8 cellular contexts compared by ENCODE assay signal in the genomic region with DNA sequence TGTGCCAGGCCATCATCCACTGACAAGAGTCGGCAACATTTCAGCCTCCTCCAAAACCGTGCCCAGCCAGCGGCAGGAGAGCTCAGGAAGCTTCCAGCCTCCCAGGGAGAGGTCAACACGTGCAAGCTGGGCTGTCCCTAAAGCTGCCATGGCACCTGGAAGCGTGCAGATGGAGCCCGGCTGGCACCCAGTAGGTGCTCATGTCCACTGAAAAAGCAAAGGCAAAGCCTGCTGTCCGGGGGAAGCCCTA. TPM values are rescaled to one million over a fixed set of nuclear protein-coding genes. Genes with fewer than 3 reads are reported as not detected.
DNase-seq lines count a peak whose midpoint lies in the region; ATAC-seq and TF ChIP-seq lines count a peak whose summit lies in the region.
"Had no signal": no experiment of that assay in that cellular context is flagged by ENCODE, and none has a peak within 500 bp of the region (broad histone marks: within the 10 kb centered on the region; RNA-seq: fewer than 3 reads in every experiment).

No MANE protein-coding gene starts in this region.

- no peaks in the 10 kb centered on the region for H3K27me3 ChIP-seq in right cardiac atrium (ENCODE audit: control insufficient read depth, insufficient read depth)

- peak overlapping the region; percentile 94 for H3K4me3 ChIP-seq in right cardiac atrium (ENCODE audit: low read length)

- DNase-seq in HCEC 1CT, result peak; percentile 23
- DNase-seq in activated CD8-positive, alpha-beta T cell treated with anti-CD3 and anti-CD28 coated beads for 36 hours, result no peak
- peak in 1 of 3 donors; percentile 71 for DNase-seq in right cardiac atrium
- no peak for DNase-seq in stimulated activated effector memory CD8-positive, alpha-beta T cell treated with anti-CD3 and anti-CD28 coated beads, Interleukin-12 subunit alpha, Interleukin-12 subunit beta, amount 100 ng/mL, for 72 hours (ENCODE audit: low spot score in 2 of 2)
- no peak for DNase-seq in stimulated activated CD4-positive, alpha-beta T cell treated with anti-CD3 and anti-CD28 coated beads, Interleukin-2, amount 100 ng/mL, for 24 hours
- DNase-seq: activated T-cell treated with anti-CD3 and anti-CD28 coated beads, Interleukin-2, amount 50 U/mL, for 24 hours had no signal

- no peaks in the 10 kb centered on the region for H3K9me3 Mint-ChIP-seq in activated CD8-positive, alpha-beta T cell treated with anti-CD3 and anti-CD28 coated beads for 36 hours
- no peaks in the 10 kb centered on the region for H3K9me3 Mint-ChIP-seq in stimulated activated effector memory CD8-positive, alpha-beta T cell treated with anti-CD3 and anti-CD28 coated beads, Interleukin-12 subunit alpha, Interleukin-12 subunit beta, amount 100 ng/mL, for 72 hours
- H3K9me3 Mint-ChIP-seq: activated T-cell treated with anti-CD3 and anti-CD28 coated beads, Interleukin-2, amount 50 U/mL, for 24 hours had no signal

- POLR2A ChIA-PET in activated CD8-positive, alpha-beta T cell treated with anti-CD3 and anti-CD28 coated beads for 36 hours (lab: Charles Lee), result no interaction called here

- H3K27me3 Mint-ChIP-seq in activated CD8-positive, alpha-beta T cell treated with anti-CD3 and anti-CD28 coated beads for 36 hours, result peaks cover 16% of the 10 kb centered on the region

- no peaks in the 10 kb centered on the region for H3K9me3 ChIP-seq in right cardiac atrium (ENCODE audit: control insufficient read depth, low read length)

- peaks cover 15% of the 10 kb centered on the region for H3K4me1 ChIP-seq in right cardiac atrium (ENCODE audit: control insufficient read depth, insufficient read depth, low read length)

- H3K27ac ChIP-seq in right cardiac atrium (ENCODE audit: low read length), result peak overlapping the region; percentile 76

- H3K36me3 Mint-ChIP-seq in activated CD8-positive, alpha-beta T cell treated with anti-CD3 and anti-CD28 coated beads for 36 hours (ENCODE audit: low read depth), result no peaks in the 10 kb centered on the region
- H3K36me3 Mint-ChIP-seq in stimulated activated effector memory CD8-positive, alpha-beta T cell treated with anti-CD3 and anti-CD28 coated beads, Interleukin-12 subunit alpha, Interleukin-12 subunit beta, amount 100 ng/mL, for 72 hours, result no peaks in the 10 kb centered on the region

- 14% methylated on average over 7 of the region's 7 CpGs for WGBS in right cardiac atrium

- ATAC-seq in activated CD8-positive, alpha-beta T cell treated with anti-CD3 and anti-CD28 coated beads for 36 hours, result no peak
- ATAC-seq in right cardiac atrium (no peak), HG03442 (IDR thresholded peaks at IDR 0.05; ENCODE audit: unreplicated experiment) (no peak), HG02884 (IDR thresholded peaks at IDR 0.05; ENCODE audit: unreplicated experiment) (no peak)
- no peak for ATAC-seq in stimulated activated effector memory CD8-positive, alpha-beta T cell treated with anti-CD3 and anti-CD28 coated beads, Interleukin-12 subunit alpha, Interleukin-12 subunit beta, amount 100 ng/mL, for 72 hours

- H3K27ac Mint-ChIP-seq in activated CD8-positive, alpha-beta T cell treated with anti-CD3 and anti-CD28 coated beads for 36 hours, result no peak overlapping the region
- H3K27ac Mint-ChIP-seq in stimulated activated effector memory CD8-positive, alpha-beta T cell treated with anti-CD3 and anti-CD28 coated beads, Interleukin-12 subunit alpha, Interleukin-12 subunit beta, amount 100 ng/mL, for 72 hours, result no peak overlapping the region
- H3K27ac Mint-ChIP-seq: activated T-cell treated with anti-CD3 and anti-CD28 coated beads, Interleukin-2, amount 50 U/mL, for 24 hours had no signal

- H3K4me3 Mint-ChIP-seq in activated CD8-positive, alpha-beta T cell treated with anti-CD3 and anti-CD28 coated beads for 36 hours, result peak overlapping the region; percentile 40
- peak overlapping the region; percentile 48 for H3K4me3 Mint-ChIP-seq in stimulated activated effector memory CD8-positive, alpha-beta T cell treated with anti-CD3 and anti-CD28 coated beads, Interleukin-12 subunit alpha, Interleukin-12 subunit beta, amount 100 ng/mL, for 72 hours

- TF ChIP-seq CTCF in activated CD8-positive, alpha-beta T cell treated with anti-CD3 and anti-CD28 coated beads for 36 hours (IDR thresholded peaks at IDR 0.05), result no peak

- CTCF ChIA-PET in activated CD8-positive, alpha-beta T cell treated with anti-CD3 and anti-CD28 coated beads for 36 hours (lab: Charles Lee), result no interaction called here

- peaks cover 20% of the 10 kb centered on the region for H3K4me1 Mint-ChIP-seq in activated CD8-positive, alpha-beta T cell treated with anti-CD3 and anti-CD28 coated beads for 36 hours (ENCODE audit: low read depth)
- H3K4me1 Mint-ChIP-seq in stimulated activated effector memory CD8-positive, alpha-beta T cell treated with anti-CD3 and anti-CD28 coated beads, Interleukin-12 subunit alpha, Interleukin-12 subunit beta, amount 100 ng/mL, for 72 hours, result peaks cover 19% of the 10 kb centered on the region

- intact Hi-C loops in activated CD8-positive, alpha-beta T cell treated with anti-CD3 and anti-CD28 coated beads for 36 hours (cut with micrococcal nuclease), result no loop called here
- intact Hi-C loops in right cardiac atrium (cut with DNase I), result loop anchor here in 2 of 4 donors (5.0 to 10.0 kb wide), 2 partner anchors 44 to 47 kb away; no protein-coding TSS in a partner anchor

RNA-seq across cellular contexts. Expression of gene TLDC2, which starts 14.4 kb away (rescaled TPM):
- total RNA-seq in activated CD8-positive, alpha-beta T cell treated with anti-CD3 and anti-CD28 coated beads for 36 hours, result not detected
- total RNA-seq in right cardiac atrium, result not detected
- polyA plus RNA-seq in right cardiac atrium, result 0.09 TPM
